In the genomic region with DNA sequence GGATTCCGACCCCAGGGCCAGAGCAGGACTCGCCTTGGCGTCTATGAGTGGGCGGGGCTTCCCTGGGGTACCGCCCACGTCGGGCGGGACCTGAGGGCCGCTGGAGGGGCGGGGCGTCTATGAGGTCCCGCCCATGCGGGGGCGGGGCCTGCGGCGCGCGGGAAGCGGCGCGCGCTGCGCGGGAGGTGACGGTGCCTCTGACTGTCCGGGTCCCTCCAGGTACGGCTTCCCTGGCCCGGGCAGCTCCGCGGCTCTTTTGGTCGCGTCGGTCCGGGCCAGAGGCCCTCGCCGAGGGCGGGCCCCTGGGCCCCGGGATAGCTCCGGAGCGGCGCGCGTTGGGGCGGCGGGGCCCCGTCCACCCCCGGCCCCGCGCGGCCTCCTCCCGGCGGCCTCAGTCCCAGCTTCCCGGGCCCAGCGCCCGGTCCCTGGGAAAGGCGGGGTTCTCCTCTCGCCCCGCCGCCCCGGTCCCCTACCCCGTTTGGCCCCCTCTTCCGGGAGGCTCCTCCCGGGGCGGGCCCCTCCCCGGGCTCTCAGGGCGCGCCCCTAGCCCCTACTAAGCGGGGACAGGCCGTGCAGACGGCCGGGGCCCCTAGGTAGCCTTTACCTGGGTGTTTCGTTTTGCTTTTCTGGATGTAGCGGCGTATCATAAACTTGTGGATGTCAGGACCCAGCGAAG, we compare ENCODE assay signal across 1 cellular context.
TF ChIP-seq lines count a peak whose summit lies in the region.

A gene (plus strand): TSS at position 160 of the 676 bp plus-strand sequence. CDS start 745 bp downstream, outside the sequence.

TF ChIP-seq in IMR-90, 13 proteins besides CTCF, POLR2A, EP300 and RAD21:
- TF ChIP-seq, protein P1, sequence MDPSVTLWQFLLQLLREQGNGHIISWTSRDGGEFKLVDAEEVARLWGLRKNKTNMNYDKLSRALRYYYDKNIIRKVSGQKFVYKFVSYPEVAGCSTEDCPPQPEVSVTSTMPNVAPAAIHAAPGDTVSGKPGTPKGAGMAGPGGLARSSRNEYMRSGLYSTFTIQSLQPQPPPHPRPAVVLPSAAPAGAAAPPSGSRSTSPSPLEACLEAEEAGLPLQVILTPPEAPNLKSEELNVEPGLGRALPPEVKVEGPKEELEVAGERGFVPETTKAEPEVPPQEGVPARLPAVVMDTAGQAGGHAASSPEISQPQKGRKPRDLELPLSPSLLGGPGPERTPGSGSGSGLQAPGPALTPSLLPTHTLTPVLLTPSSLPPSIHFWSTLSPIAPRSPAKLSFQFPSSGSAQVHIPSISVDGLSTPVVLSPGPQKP (IDR thresholded peaks at IDR 0.05; ENCODE audit: borderline replicate concordance, low read depth, low read length) = no peak
- TF ChIP-seq SMC3 (IDR thresholded peaks at IDR 0.05; ENCODE audit: low read depth, low read length) (no peak), NFE2L2 (IDR thresholded peaks at IDR 0.05; ENCODE audit: low read depth, low read length) (no peak), FOS (IDR thresholded peaks at IDR 0.05; ENCODE audit: low read depth, low read length) (no peak), MAFK (IDR thresholded peaks at IDR 0.05; ENCODE audit: low read depth, low read length) (no peak), MAZ (IDR thresholded peaks at IDR 0.05; ENCODE audit: borderline replicate concordance, low read depth, low read length) (no peak; the same call in 1 of the 2 replicates)
- TF ChIP-seq, protein P2, sequence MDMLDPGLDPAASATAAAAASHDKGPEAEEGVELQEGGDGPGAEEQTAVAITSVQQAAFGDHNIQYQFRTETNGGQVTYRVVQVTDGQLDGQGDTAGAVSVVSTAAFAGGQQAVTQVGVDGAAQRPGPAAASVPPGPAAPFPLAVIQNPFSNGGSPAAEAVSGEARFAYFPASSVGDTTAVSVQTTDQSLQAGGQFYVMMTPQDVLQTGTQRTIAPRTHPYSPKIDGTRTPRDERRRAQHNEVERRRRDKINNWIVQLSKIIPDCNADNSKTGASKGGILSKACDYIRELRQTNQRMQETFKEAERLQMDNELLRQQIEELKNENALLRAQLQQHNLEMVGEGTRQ (IDR thresholded peaks at IDR 0.05; ENCODE audit: low read depth, low read length) = no peak
